29 cellular contexts compared by ENCODE assay signal in genomic region chr10:11324761-11325321, GRCh38.
A peak's percentile ranks its signal among the peaks of the same experiment; 100 is the strongest.
DNase-seq lines count a peak whose midpoint lies in the region; ATAC-seq and TF ChIP-seq lines count a peak whose summit lies in the region.
"Had no signal": no experiment of that assay in that cellular context is flagged by ENCODE, and none has a peak within 500 bp of the region (broad histone marks: within the 10 kb centered on the region; RNA-seq: fewer than 3 reads in every experiment).

No MANE protein-coding gene starts in this region.

- H3K4me1 ChIP-seq in CD4-positive, CD25-positive, alpha-beta regulatory T cell (ENCODE audit: control insufficient read depth, insufficient read depth, low read length, poor library complexity, severe bottlenecking) = peaks cover 1% of the 10 kb centered on the region
- peaks cover 25% of the 10 kb centered on the region for H3K4me1 ChIP-seq in Caco-2
- peaks cover 46% of the 10 kb centered on the region for H3K4me1 ChIP-seq in mesodermal cell (ENCODE audit: control insufficient read depth, insufficient read depth, low read length, poor library complexity, severe bottlenecking)
- H3K4me1 ChIP-seq: HAP-1, Peyer's patch, psoas muscle, sigmoid colon had no signal

- H3K4me3 Mint-ChIP-seq in CD4-positive, CD25-positive, alpha-beta regulatory T cell = no peak overlapping the region
- no peak overlapping the region for H3K4me3 Mint-ChIP-seq in Caco-2 (ENCODE audit: unreplicated experiment)
- H3K4me3 Mint-ChIP-seq in activated naive CD8-positive, alpha-beta T cell treated with anti-CD3 and anti-CD28 coated beads for 36 hours = no peak overlapping the region
- H3K4me3 Mint-ChIP-seq: activated CD4-positive, alpha-beta T cell treated with anti-CD3 and anti-CD28 coated beads, Interleukin-2, amount 10 ng/mL, durations not matched to agents 24 days and 14 days; stimulated activated memory B cell treated with anti-CD40 and anti-IgM and Interleukin-4, amounts not matched to agents 10 μg/mL and 1 μg/mL and 100 μg/mL, for 72 hours had no signal

- peaks cover 97% of the 10 kb centered on the region for H3K36me3 ChIP-seq in CD4-positive, CD25-positive, alpha-beta regulatory T cell (ENCODE audit: control insufficient read depth, insufficient read depth, low read length)
- H3K36me3 ChIP-seq in Caco-2 (ENCODE audit: control insufficient read depth, insufficient read depth, low read length) (no peaks in the 10 kb centered on the region), mesodermal cell (ENCODE audit: control insufficient read depth, insufficient read depth, low read length) (no peaks in the 10 kb centered on the region)
- H3K36me3 ChIP-seq: HAP-1 had no signal

- POLR2A ChIA-PET in Caco-2 (lab: Charles Lee) = no interaction called here

- no peaks in the 10 kb centered on the region for H3K27me3 ChIP-seq in CD4-positive, CD25-positive, alpha-beta regulatory T cell (ENCODE audit: control insufficient read depth, insufficient read depth, low read length)
- no peaks in the 10 kb centered on the region for H3K27me3 ChIP-seq in Caco-2 (replicated peaks; ENCODE audit: control insufficient read depth, insufficient read depth, low read length)
- H3K27me3 ChIP-seq: cardiac muscle cell, esophagus muscularis mucosa, foreskin keratinocyte, Peyer's patch, sigmoid colon had no signal

- CTCF ChIA-PET in Caco-2 (lab: Charles Lee) = no interaction called here

- 95 to 100% methylated on average over 4 to 8 of the region's 11 CpGs for WGBS in mesodermal cell (ENCODE audit: insufficient coverage in 2 of 2), 2 experiments

- H3K36me3 Mint-ChIP-seq in CD4-positive, CD25-positive, alpha-beta regulatory T cell = peaks cover 73% of the 10 kb centered on the region
- no peaks in the 10 kb centered on the region for H3K36me3 Mint-ChIP-seq in Caco-2 (ENCODE audit: insufficient read depth, unreplicated experiment)
- H3K36me3 Mint-ChIP-seq in activated naive CD8-positive, alpha-beta T cell treated with anti-CD3 and anti-CD28 coated beads for 36 hours = peaks cover 67% of the 10 kb centered on the region

- H3K27ac Mint-ChIP-seq in CD4-positive, CD25-positive, alpha-beta regulatory T cell = peak overlapping the region; percentile 25 to 69 (median 63)
- peak overlapping the region; percentile 76 for H3K27ac Mint-ChIP-seq in Caco-2 (ENCODE audit: unreplicated experiment)
- peak overlapping the region; percentile 36 for H3K27ac Mint-ChIP-seq in activated naive CD8-positive, alpha-beta T cell treated with anti-CD3 and anti-CD28 coated beads for 36 hours
- H3K27ac Mint-ChIP-seq: activated CD4-positive, alpha-beta T cell treated with anti-CD3 and anti-CD28 coated beads, Interleukin-2, amount 10 ng/mL, durations not matched to agents 24 days and 14 days had no signal

- intact Hi-C loops in Caco-2 (cut with micrococcal nuclease; ENCODE audit: unreplicated experiment) = no loop called here

- peaks cover 16 to 41% (median 28%) of the 10 kb centered on the region in 4 donors for H3K4me1 Mint-ChIP-seq in CD4-positive, CD25-positive, alpha-beta regulatory T cell
- H3K4me1 Mint-ChIP-seq in Caco-2 (ENCODE audit: low read depth, unreplicated experiment) = peaks cover 38% of the 10 kb centered on the region
- H3K4me1 Mint-ChIP-seq in activated naive CD8-positive, alpha-beta T cell treated with anti-CD3 and anti-CD28 coated beads for 36 hours = peaks cover 63% of the 10 kb centered on the region

- H3K27me3 Mint-ChIP-seq in CD4-positive, CD25-positive, alpha-beta regulatory T cell = no peaks in the 10 kb centered on the region
- H3K27me3 Mint-ChIP-seq in Caco-2 (ENCODE audit: insufficient read depth, unreplicated experiment) = no peaks in the 10 kb centered on the region
- no peaks in the 10 kb centered on the region for H3K27me3 Mint-ChIP-seq in activated naive CD8-positive, alpha-beta T cell treated with anti-CD3 and anti-CD28 coated beads for 36 hours
- H3K27me3 Mint-ChIP-seq: activated CD4-positive, alpha-beta T cell treated with anti-CD3 and anti-CD28 coated beads, Interleukin-2, amount 10 ng/mL, durations not matched to agents 24 days and 14 days; stimulated activated memory B cell treated with anti-CD40 and anti-IgM and Interleukin-4, amounts not matched to agents 10 μg/mL and 1 μg/mL and 100 μg/mL, for 72 hours had no signal

- H3K9me3 Mint-ChIP-seq in CD4-positive, CD25-positive, alpha-beta regulatory T cell = no peaks in the 10 kb centered on the region
- no peaks in the 10 kb centered on the region for H3K9me3 Mint-ChIP-seq in Caco-2 (ENCODE audit: unreplicated experiment)
- no peaks in the 10 kb centered on the region for H3K9me3 Mint-ChIP-seq in activated naive CD8-positive, alpha-beta T cell treated with anti-CD3 and anti-CD28 coated beads for 36 hours
- H3K9me3 Mint-ChIP-seq: activated CD4-positive, alpha-beta T cell treated with anti-CD3 and anti-CD28 coated beads, Interleukin-2, amount 10 ng/mL, durations not matched to agents 24 days and 14 days; stimulated activated memory B cell treated with anti-CD40 and anti-IgM and Interleukin-4, amounts not matched to agents 10 μg/mL and 1 μg/mL and 100 μg/mL, for 72 hours had no signal

- TF ChIP-seq CTCF in Caco-2 (IDR thresholded peaks at IDR 0.05; ENCODE audit: insufficient read depth in 1 of 2, low read depth in 1 of 2, low read length in 1 of 2, severe bottlenecking in 1 of 2, unreplicated experiment in 1 of 2) = no peak

- ATAC-seq in CD4-positive, CD25-positive, alpha-beta regulatory T cell (ENCODE audit: low read depth in 2 of 2) = no peak
- ATAC-seq: foreskin keratinocyte; psoas muscle; stimulated activated memory B cell treated with anti-CD40 and anti-IgM and Interleukin-4, amounts not matched to agents 10 μg/mL and 1 μg/mL and 100 μg/mL, for 72 hours had no signal

- H3K4me3 ChIP-seq in CD4-positive, CD25-positive, alpha-beta regulatory T cell (ENCODE audit: low read depth, low read length) = no peak overlapping the region
- H3K4me3 ChIP-seq in Caco-2 (ENCODE audit: low read depth, low read length) (no peak overlapping the region), mesodermal cell (ENCODE audit: extremely low read depth, insufficient read depth, low read length, poor library complexity, severe bottlenecking) (no peak overlapping the region)
- H3K4me3 ChIP-seq: cardiac muscle cell, esophagus muscularis mucosa, HAP-1, Peyer's patch, psoas muscle, sigmoid colon had no signal

- DNase-seq in CD4-positive, CD25-positive, alpha-beta regulatory T cell = no peak
- DNase-seq in Caco-2 (no peak), iPS-NIHi11 (ENCODE audit: low spot score) (no peak), EL (no peak), DMS114 treated with DMSO at 0.1 percent for 48 hours (lab: John Stamatoyannopoulos, UW; ENCODE audit: unreplicated experiment) (no peak)
- DNase-seq in activated naive CD8-positive, alpha-beta T cell treated with anti-CD3 and anti-CD28 coated beads for 36 hours = no peak
- DNase-seq: activated CD4-positive, alpha-beta T cell treated with anti-CD3 and anti-CD28 coated beads, Interleukin-2, amount 10 ng/mL, durations not matched to agents 24 days and 14 days; activated CD8-positive, alpha-beta memory T cell treated with anti-CD3 and anti-CD28 coated beads, Interleukin-2, amount 50 U/mL, for 4 hours; activated gamma-delta T cell; aorta; DMS 273 treated with DMSO at 0.1 percent for 48 hours; foreskin keratinocyte; IMR-90; NCI-H1092 treated with DMSO at 0.1 percent for 48 hours; NCI-H2029 treated with DMSO at 0.1 percent for 48 hours; NCI-H748 treated with DMSO at 0.1 percent for 48 hours; nucleus accumbens; Peyer's patch; psoas muscle; SHP77 treated with DMSO at 0.1 percent for 48 hours; sigmoid colon; stimulated activated CD4-positive, alpha-beta T cell treated with anti-CD3 and anti-CD28 coated beads, Interleukin-4, amount 100 ng/mL, for 24 hours; T-helper 9 cell had no signal

- H3K27ac ChIP-seq in CD4-positive, CD25-positive, alpha-beta regulatory T cell (ENCODE audit: insufficient read depth, low read length, poor library complexity, severe bottlenecking) = no peak overlapping the region
- peak overlapping the region; percentile 93 for H3K27ac ChIP-seq in mesodermal cell (ENCODE audit: low read depth, low read length, severe bottlenecking)
- H3K27ac ChIP-seq: cardiac muscle cell, esophagus muscularis mucosa, foreskin keratinocyte, Peyer's patch, psoas muscle, sigmoid colon, VCaP had no signal

- BruUV-seq in Caco-2 (replicated peaks; lab: Mats Ljungman, UMichigan) = no TSS peak

- no peaks in the 10 kb centered on the region for H3K9me3 ChIP-seq in CD4-positive, CD25-positive, alpha-beta regulatory T cell (ENCODE audit: control insufficient read depth in 2 of 2, low read length in 2 of 2)
- no peaks in the 10 kb centered on the region for H3K9me3 ChIP-seq in Caco-2
- no peaks in the 10 kb centered on the region for H3K9me3 ChIP-seq in mesodermal cell (ENCODE audit: control insufficient read depth, low read length)
- H3K9me3 ChIP-seq: esophagus muscularis mucosa, HAP-1, Peyer's patch, psoas muscle, sigmoid colon had no signal
